In the genomic region with DNA sequence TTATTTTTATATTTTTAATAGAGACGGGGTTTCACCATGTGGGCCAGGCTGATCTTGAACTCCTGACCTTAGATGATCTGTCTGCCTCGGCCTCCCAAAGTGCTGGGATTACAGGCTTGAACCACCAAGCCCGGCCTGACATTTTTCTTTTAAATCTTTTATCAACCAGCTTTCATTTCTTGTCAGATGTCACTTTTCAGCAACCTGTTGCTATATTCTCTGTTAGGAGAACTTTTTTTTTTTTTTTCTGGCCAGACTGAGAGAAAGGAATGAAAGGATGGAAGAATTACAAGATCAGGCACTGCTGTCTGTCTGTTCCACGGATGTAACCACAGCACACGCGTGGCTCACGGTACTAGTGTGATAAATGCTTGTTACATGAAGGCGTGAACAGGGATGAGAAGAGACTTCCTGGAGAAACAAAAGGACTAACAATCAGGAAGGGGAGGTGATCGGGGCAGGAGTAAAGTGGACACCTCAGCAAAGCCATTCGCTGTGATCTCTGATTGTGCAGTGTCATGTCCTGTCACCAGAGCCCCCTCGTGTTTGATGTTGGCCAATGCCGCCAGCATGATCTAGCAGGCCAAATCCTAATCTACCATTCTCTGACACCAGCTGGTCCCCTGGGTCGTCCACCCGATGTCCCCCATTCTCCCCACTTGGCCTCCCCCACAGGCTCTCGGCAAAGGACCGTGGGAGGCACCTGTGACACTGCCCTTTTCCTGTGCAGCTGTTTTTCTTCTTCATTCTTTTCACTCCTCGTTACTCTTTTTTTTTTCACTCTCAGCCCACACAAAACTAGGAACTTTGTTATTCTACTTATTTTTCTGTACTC, we compare ENCODE assay signal across 8 cellular contexts.
DNase-seq lines count a peak whose midpoint lies in the region; ATAC-seq and TF ChIP-seq lines count a peak whose summit lies in the region.

No MANE protein-coding gene starts in this region.

- peak overlapping the region; percentile 100 for H3K27ac ChIP-seq in SK-N-SH (ENCODE audit: low read depth in 2 of 2, low read length in 1 of 2)
- peak overlapping the region; percentile 98 for H3K27ac ChIP-seq in breast epithelium

- H3K79me2 ChIP-seq in SK-N-SH (ENCODE audit: insufficient read depth) = peaks cover 41% of the 10 kb centered on the region

- H3K9me2 ChIP-seq in SK-N-SH = no peaks in the 10 kb centered on the region

- H3K4me1 ChIP-seq in SK-N-SH (ENCODE audit: control insufficient read depth in 1 of 2, insufficient read depth in 2 of 2, low read depth in 1 of 2, low read length in 1 of 2) = peaks cover 36 to 52% of the 10 kb centered on the region in 2 experiments
- H3K4me1 ChIP-seq in breast epithelium = peaks cover 5 to 35% of the 10 kb centered on the region in 2 donors

- TF ChIP-seq EP300 in SK-N-SH (IDR thresholded peaks at IDR 0.05; ENCODE audit: borderline replicate concordance in 1 of 2, low read depth in 1 of 2, low read length in 1 of 2) = no peak

- peaks cover 46% of the 10 kb centered on the region for H3F3A ChIP-seq in SK-N-SH (replicated peaks; ENCODE audit: insufficient read depth)

- TF ChIP-seq POLR2A in breast epithelium (IDR thresholded peaks at IDR 0.05) = no peak

- 56% methylated on average over 15 of the region's 17 CpGs for WGBS in SK-N-SH (ENCODE audit: low lambda C conversion rate)

- H3K4me3 ChIP-seq in SK-N-SH (ENCODE audit: low read depth in 2 of 2, low read length in 1 of 2) (peak overlapping the region in 1 of 2 experiments; percentile 40; a peak in 1 of 4 replicates), breast epithelium (peak overlapping the region in 2 of 3 donors; percentile 15 to 68)

- peak; percentile 61 for TF ChIP-seq RAD21 in SK-N-SH (IDR thresholded peaks at IDR 0.05; ENCODE audit: low read length)

- TF ChIP-seq CTCF in SK-N-SH (IDR thresholded peaks at IDR 0.05) = peak; percentile 28
- TF ChIP-seq CTCF in breast epithelium (IDR thresholded peaks at IDR 0.05) = peak in 1 of 3 donors; percentile 11

- H3K9ac ChIP-seq in SK-N-SH = peak overlapping the region; percentile 92; the same call in 1 of the 2 replicates

- intact Hi-C loops in breast epithelium (cut with DNase I; ENCODE audit: low total_unique reads) = loop anchor here (10.0 kb wide), 1 partner anchor 332 kb away; the partner anchor contains the start of gene MYL12B
- intact Hi-C loops in left colon (cut with DNase I, micrococcal nuclease) = loop anchor here in 1 of 2 donors (10.0 kb wide), 1 partner anchor 142 kb away; the partner anchor contains the start of gene TGIF1

- H3K4me2 ChIP-seq in SK-N-SH = peak overlapping the region; percentile 93

- peak in 2 of 3 experiments; percentile 11 to 14 for DNase-seq in NCI-H1417 (lab: John Stamatoyannopoulos, UW)
- no peak for DNase-seq in NCI-H1417 treated with DMSO at 0.1 percent for 48 hours (lab: John Stamatoyannopoulos, UW)
- peak; percentile 69 for DNase-seq in SK-N-SH
- peak in 1 of 2 donors; percentile 40 for DNase-seq in breast epithelium (ENCODE audit: low spot score in 2 of 2)
- DNase-seq in left colon = peak; percentile 69 to 72
- DNase-seq in stimulated activated CD8-positive, alpha-beta memory T cell treated with anti-CD3 and anti-CD28 coated beads, Interleukin-4, amount 100 ng/mL, for 24 hours (ENCODE audit: low read depth) = peak; percentile 31

- H3K36me3 ChIP-seq in SK-N-SH (replicated peaks in 1 of 2; ENCODE audit: control insufficient read depth in 1 of 2, insufficient read depth in 2 of 2, low read length in 1 of 2) = peaks cover 0 to 4% of the 10 kb centered on the region in 2 experiments
- no peaks in the 10 kb centered on the region for H3K36me3 ChIP-seq in breast epithelium

- ATAC-seq in HG03175 (IDR thresholded peaks at IDR 0.05; ENCODE audit: unreplicated experiment) (peak; percentile 39), left colon (peak; percentile 59), HG03520 (IDR thresholded peaks at IDR 0.05; ENCODE audit: unreplicated experiment) (no peak)

- H3K27me3 ChIP-seq in SK-N-SH (ENCODE audit: insufficient read depth) = no peaks in the 10 kb centered on the region
- H3K27me3 ChIP-seq in breast epithelium = no peaks in the 10 kb centered on the region

- no peaks in the 10 kb centered on the region for H3K9me3 ChIP-seq in SK-N-SH
- H3K9me3 ChIP-seq in breast epithelium = no peaks in the 10 kb centered on the region

- H4K20me1 ChIP-seq in SK-N-SH (ENCODE audit: insufficient read depth) = no peaks in the 10 kb centered on the region

- CTCF ChIA-PET in SK-N-SH (lab: Yijun Ruan, JAX) = interaction anchor here (0.6 to 6.1 kb wide), 14 partner anchors 9 to 330 kb away, joined by 3 to 76 read pairs (median 4); no protein-coding TSS in a partner anchor

- POLR2A ChIA-PET in SK-N-SH (lab: Yijun Ruan, JAX) = no interaction called here

- H2AFZ ChIP-seq in SK-N-SH (ENCODE audit: low read depth) = no peak overlapping the region

TF ChIP-seq in SK-N-SH, 30 proteins besides CTCF, POLR2A, EP300 and RAD21:
- TF ChIP-seq NFIC (IDR thresholded peaks at IDR 0.05; ENCODE audit: borderline replicate concordance) (no peak), SMC3 (IDR thresholded peaks at IDR 0.05; ENCODE audit: low read depth, low read length) (peak; percentile 56), MXI1 (IDR thresholded peaks at IDR 0.05; ENCODE audit: low read depth, low read length) (peak; percentile 59; the same call in 1 of the 2 replicates)
